7 cellular contexts compared by ENCODE assay signal in the genomic region with DNA sequence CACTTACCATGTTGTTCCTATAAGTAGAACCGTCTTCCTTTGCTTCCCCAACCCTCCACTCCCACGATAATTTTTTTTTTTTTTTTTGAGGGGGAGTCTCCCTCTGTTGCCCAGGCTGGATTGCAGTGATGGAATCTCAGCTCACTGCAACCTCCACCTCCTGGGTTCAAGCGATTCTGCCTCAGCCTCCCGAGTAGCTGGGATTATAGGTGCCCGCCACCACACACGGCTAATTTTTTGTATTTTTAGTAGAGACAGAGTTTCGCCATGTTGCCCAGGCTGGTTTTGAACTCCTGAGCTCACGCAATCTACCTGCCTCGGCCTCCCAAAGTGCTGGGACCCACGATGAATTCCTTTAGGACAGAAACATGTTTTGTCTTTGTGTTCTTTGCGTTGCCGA. TPM values are rescaled to one million over a fixed set of nuclear protein-coding genes. Genes with fewer than 3 reads are reported as not detected.
DNase-seq lines count a peak whose midpoint lies in the region; ATAC-seq lines count a peak whose summit lies in the region.
"Not testable (repeated sequence)": the region's sequence is repeated elsewhere in the genome, so short reads cannot be mapped to it uniquely, and the experiment has no call there.

No MANE protein-coding gene starts in this region.

- not testable (repeated sequence) for H3K27me3 Mint-ChIP-seq in CD4-positive, CD25-positive, alpha-beta regulatory T cell; T-helper 17 cell; activated CD4-positive, alpha-beta T cell treated with anti-CD3 and anti-CD28 coated beads, Interleukin-2, amount 10 ng/mL, durations not matched to agents 7 days and 5 days; activated T-helper 17 cell treated with anti-CD3 and anti-CD28 coated beads, Interleukin-2, amount 50 U/mL, for 72 hours; activated naive CD8-positive, alpha-beta T cell treated with anti-CD3 and anti-CD28 coated beads, Interleukin-2, amount 10 ng/mL, durations not matched to agents 7 days and 5 days; memory B cell

- H3K27me3 ChIP-seq in CD4-positive, CD25-positive, alpha-beta regulatory T cell (ENCODE audit: control insufficient read depth, insufficient read depth, low read length) = not testable (repeated sequence)

- not testable (repeated sequence) for H3K36me3 ChIP-seq in CD4-positive, CD25-positive, alpha-beta regulatory T cell (ENCODE audit: control insufficient read depth, insufficient read depth, low read length)

- not testable (repeated sequence) for ATAC-seq in CD4-positive, CD25-positive, alpha-beta regulatory T cell (ENCODE audit: low read depth in 2 of 2); T-helper 17 cell; activated T-helper 17 cell treated with anti-CD3 and anti-CD28 coated beads, Interleukin-2, amount 50 U/mL, for 72 hours (replicated peaks); activated naive CD8-positive, alpha-beta T cell treated with anti-CD3 and anti-CD28 coated beads, Interleukin-2, amount 10 ng/mL, durations not matched to agents 7 days and 5 days (ENCODE audit: low read depth); memory B cell (ENCODE audit: low read depth); stimulated activated effector memory CD8-positive, alpha-beta T cell treated with anti-CD3 and anti-CD28 coated beads, Interleukin-12 subunit alpha, Interleukin-12 subunit beta, amount 100 ng/mL, for 72 hours

- not testable (repeated sequence) for DNase-seq in CD4-positive, CD25-positive, alpha-beta regulatory T cell; T-helper 17 cell; activated CD4-positive, alpha-beta T cell treated with anti-CD3 and anti-CD28 coated beads, Interleukin-2, amount 10 ng/mL, durations not matched to agents 7 days and 5 days; activated naive CD8-positive, alpha-beta T cell treated with anti-CD3 and anti-CD28 coated beads, Interleukin-2, amount 10 ng/mL, durations not matched to agents 7 days and 5 days; memory B cell (ENCODE audit: low spot score in 2 of 2); stimulated activated effector memory CD8-positive, alpha-beta T cell treated with anti-CD3 and anti-CD28 coated beads, Interleukin-12 subunit alpha, Interleukin-12 subunit beta, amount 100 ng/mL, for 72 hours (ENCODE audit: low spot score in 2 of 2)

- H3K27ac Mint-ChIP-seq in CD4-positive, CD25-positive, alpha-beta regulatory T cell = peak overlapping the region; percentile 56 to 77 (median 61)
- H3K27ac Mint-ChIP-seq in T-helper 17 cell (peak overlapping the region; percentile 72), memory B cell (peak overlapping the region; percentile 78)
- peak overlapping the region; percentile 70 for H3K27ac Mint-ChIP-seq in activated CD4-positive, alpha-beta T cell treated with anti-CD3 and anti-CD28 coated beads, Interleukin-2, amount 10 ng/mL, durations not matched to agents 7 days and 5 days
- peak overlapping the region; percentile 7 for H3K27ac Mint-ChIP-seq in activated T-helper 17 cell treated with anti-CD3 and anti-CD28 coated beads, Interleukin-2, amount 50 U/mL, for 72 hours
- peak overlapping the region; percentile 44 for H3K27ac Mint-ChIP-seq in activated naive CD8-positive, alpha-beta T cell treated with anti-CD3 and anti-CD28 coated beads, Interleukin-2, amount 10 ng/mL, durations not matched to agents 7 days and 5 days
- peak overlapping the region; percentile 52 for H3K27ac Mint-ChIP-seq in stimulated activated effector memory CD8-positive, alpha-beta T cell treated with anti-CD3 and anti-CD28 coated beads, Interleukin-12 subunit alpha, Interleukin-12 subunit beta, amount 100 ng/mL, for 72 hours

- CTCF ChIA-PET in activated CD4-positive, alpha-beta T cell treated with anti-CD3 and anti-CD28 coated beads, Interleukin-2, amount 10 ng/mL, durations not matched to agents 7 days and 5 days (lab: Charles Lee) = interaction anchor here (2.8 kb wide), 1 partner anchor 16 kb away, joined by 15 read pairs; no protein-coding TSS in a partner anchor

- H3K4me3 ChIP-seq in CD4-positive, CD25-positive, alpha-beta regulatory T cell (ENCODE audit: low read depth, low read length) = not testable (repeated sequence)

- peaks cover 24% of the 10 kb centered on the region for H3K36me3 Mint-ChIP-seq in CD4-positive, CD25-positive, alpha-beta regulatory T cell
- peaks cover 17% of the 10 kb centered on the region for H3K36me3 Mint-ChIP-seq in T-helper 17 cell (ENCODE audit: low read depth)
- peaks cover 34% of the 10 kb centered on the region for H3K36me3 Mint-ChIP-seq in activated CD4-positive, alpha-beta T cell treated with anti-CD3 and anti-CD28 coated beads, Interleukin-2, amount 10 ng/mL, durations not matched to agents 7 days and 5 days (ENCODE audit: low read depth)
- peaks cover 83% of the 10 kb centered on the region for H3K36me3 Mint-ChIP-seq in activated T-helper 17 cell treated with anti-CD3 and anti-CD28 coated beads, Interleukin-2, amount 50 U/mL, for 72 hours (ENCODE audit: low read depth)
- H3K36me3 Mint-ChIP-seq in activated naive CD8-positive, alpha-beta T cell treated with anti-CD3 and anti-CD28 coated beads, Interleukin-2, amount 10 ng/mL, durations not matched to agents 7 days and 5 days = peaks cover 27% of the 10 kb centered on the region
- H3K36me3 Mint-ChIP-seq in memory B cell = peaks cover 16% of the 10 kb centered on the region
- peaks cover 45% of the 10 kb centered on the region for H3K36me3 Mint-ChIP-seq in stimulated activated effector memory CD8-positive, alpha-beta T cell treated with anti-CD3 and anti-CD28 coated beads, Interleukin-12 subunit alpha, Interleukin-12 subunit beta, amount 100 ng/mL, for 72 hours

- not testable (repeated sequence) for H3K9me3 Mint-ChIP-seq in CD4-positive, CD25-positive, alpha-beta regulatory T cell; activated CD4-positive, alpha-beta T cell treated with anti-CD3 and anti-CD28 coated beads, Interleukin-2, amount 10 ng/mL, durations not matched to agents 7 days and 5 days; activated T-helper 17 cell treated with anti-CD3 and anti-CD28 coated beads, Interleukin-2, amount 50 U/mL, for 72 hours; activated naive CD8-positive, alpha-beta T cell treated with anti-CD3 and anti-CD28 coated beads, Interleukin-2, amount 10 ng/mL, durations not matched to agents 7 days and 5 days; memory B cell; stimulated activated effector memory CD8-positive, alpha-beta T cell treated with anti-CD3 and anti-CD28 coated beads, Interleukin-12 subunit alpha, Interleukin-12 subunit beta, amount 100 ng/mL, for 72 hours

- POLR2A ChIA-PET in activated CD4-positive, alpha-beta T cell treated with anti-CD3 and anti-CD28 coated beads, Interleukin-2, amount 10 ng/mL, durations not matched to agents 7 days and 5 days (lab: Charles Lee) = not testable (repeated sequence)
- POLR2A ChIA-PET in activated naive CD8-positive, alpha-beta T cell treated with anti-CD3 and anti-CD28 coated beads, Interleukin-2, amount 10 ng/mL, durations not matched to agents 7 days and 5 days (lab: Charles Lee) = interaction anchor here (0.7 kb wide), 1 partner anchor 123 kb away, joined by 3 read pairs; no protein-coding TSS in a partner anchor

- H3K9me3 ChIP-seq in CD4-positive, CD25-positive, alpha-beta regulatory T cell (ENCODE audit: control insufficient read depth in 2 of 2, low read length in 2 of 2); T-helper 17 cell (ENCODE audit: control insufficient read depth, low read length, poor library complexity, severe bottlenecking): not testable (repeated sequence)

- not testable (repeated sequence) for H3K27ac ChIP-seq in CD4-positive, CD25-positive, alpha-beta regulatory T cell (ENCODE audit: insufficient read depth, low read length, poor library complexity, severe bottlenecking)

- H3K4me1 ChIP-seq in CD4-positive, CD25-positive, alpha-beta regulatory T cell (ENCODE audit: control insufficient read depth, insufficient read depth, low read length, poor library complexity, severe bottlenecking) = peaks cover 78% of the 10 kb centered on the region

- peaks cover 48 to 93% (median 81%) of the 10 kb centered on the region in 4 donors for H3K4me1 Mint-ChIP-seq in CD4-positive, CD25-positive, alpha-beta regulatory T cell
- H3K4me1 Mint-ChIP-seq in T-helper 17 cell = peaks cover 75% of the 10 kb centered on the region
- peaks cover 82% of the 10 kb centered on the region for H3K4me1 Mint-ChIP-seq in activated CD4-positive, alpha-beta T cell treated with anti-CD3 and anti-CD28 coated beads, Interleukin-2, amount 10 ng/mL, durations not matched to agents 7 days and 5 days
- peaks cover 70% of the 10 kb centered on the region for H3K4me1 Mint-ChIP-seq in activated T-helper 17 cell treated with anti-CD3 and anti-CD28 coated beads, Interleukin-2, amount 50 U/mL, for 72 hours
- peaks cover 69% of the 10 kb centered on the region for H3K4me1 Mint-ChIP-seq in activated naive CD8-positive, alpha-beta T cell treated with anti-CD3 and anti-CD28 coated beads, Interleukin-2, amount 10 ng/mL, durations not matched to agents 7 days and 5 days
- H3K4me1 Mint-ChIP-seq in memory B cell = peaks cover 54% of the 10 kb centered on the region
- H3K4me1 Mint-ChIP-seq in stimulated activated effector memory CD8-positive, alpha-beta T cell treated with anti-CD3 and anti-CD28 coated beads, Interleukin-12 subunit alpha, Interleukin-12 subunit beta, amount 100 ng/mL, for 72 hours = peaks cover 82% of the 10 kb centered on the region

- H3K4me3 Mint-ChIP-seq in CD4-positive, CD25-positive, alpha-beta regulatory T cell = peak overlapping the region in 3 of 4 donors; percentile 2 to 81 (median 42)
- peak overlapping the region; percentile 74 for H3K4me3 Mint-ChIP-seq in T-helper 17 cell
- H3K4me3 Mint-ChIP-seq in activated CD4-positive, alpha-beta T cell treated with anti-CD3 and anti-CD28 coated beads, Interleukin-2, amount 10 ng/mL, durations not matched to agents 7 days and 5 days; memory B cell; stimulated activated effector memory CD8-positive, alpha-beta T cell treated with anti-CD3 and anti-CD28 coated beads, Interleukin-12 subunit alpha, Interleukin-12 subunit beta, amount 100 ng/mL, for 72 hours: not testable (repeated sequence)
- H3K4me3 Mint-ChIP-seq in activated T-helper 17 cell treated with anti-CD3 and anti-CD28 coated beads, Interleukin-2, amount 50 U/mL, for 72 hours = peak overlapping the region; percentile 83
- H3K4me3 Mint-ChIP-seq in activated naive CD8-positive, alpha-beta T cell treated with anti-CD3 and anti-CD28 coated beads, Interleukin-2, amount 10 ng/mL, durations not matched to agents 7 days and 5 days = peak overlapping the region; percentile 6

RNA-seq across cellular contexts. Expression of a gene that starts 19.4 kb away (rescaled TPM):
- 114 TPM for total RNA-seq in CD4-positive, CD25-positive, alpha-beta regulatory T cell
- polyA plus RNA-seq in CD4-positive, CD25-positive, alpha-beta regulatory T cell = 10 to 100 TPM; 67.4 to 82.4 (median 74.4) TPM
- 100 to 1,000 TPM in 1 of 2 donors, 10 to 100 TPM in 1; 78.1 to 108 TPM for total RNA-seq in T-helper 17 cell
- 100 to 1,000 TPM; 115 to 150 TPM for total RNA-seq in activated CD4-positive, alpha-beta T cell treated with anti-CD3 and anti-CD28 coated beads, Interleukin-2, amount 10 ng/mL, durations not matched to agents 7 days and 5 days
- 100 to 1,000 TPM in 1 of 2 donors, 10 to 100 TPM in 1; 68.1 to 185 TPM for total RNA-seq in activated T-helper 17 cell treated with anti-CD3 and anti-CD28 coated beads, Interleukin-2, amount 50 U/mL, for 72 hours
- total RNA-seq in activated naive CD8-positive, alpha-beta T cell treated with anti-CD3 and anti-CD28 coated beads, Interleukin-2, amount 10 ng/mL, durations not matched to agents 7 days and 5 days = 100 to 1,000 TPM; 111 TPM

RNA-seq across cellular contexts. Expression of a gene that starts 51.5 kb away (rescaled TPM):
- 94.0 TPM for total RNA-seq in CD4-positive, CD25-positive, alpha-beta regulatory T cell
- 100 to 1,000 TPM; 264 to 422 (median 337) TPM for polyA plus RNA-seq in CD4-positive, CD25-positive, alpha-beta regulatory T cell
- 10 to 100 TPM; 49.8 to 64.2 TPM for total RNA-seq in T-helper 17 cell
- total RNA-seq in activated CD4-positive, alpha-beta T cell treated with anti-CD3 and anti-CD28 coated beads, Interleukin-2, amount 10 ng/mL, durations not matched to agents 7 days and 5 days = 100 to 1,000 TPM; 219 to 226 TPM
- total RNA-seq in activated T-helper 17 cell treated with anti-CD3 and anti-CD28 coated beads, Interleukin-2, amount 50 U/mL, for 72 hours = 100 to 1,000 TPM; 187 to 240 TPM
- 100 to 1,000 TPM; 177 to 179 TPM for total RNA-seq in activated naive CD8-positive, alpha-beta T cell treated with anti-CD3 and anti-CD28 coated beads, Interleukin-2, amount 10 ng/mL, durations not matched to agents 7 days and 5 days

Comparison
In these comparisons a context has a peak if more than half of its experiments do, and no peak if none do; other contexts are left out.
1. H3K27ac Mint-ChIP-seq: peak in every context shown above with its lines; median percentile 78 in memory B cell; 72 in T-helper 17 cell; 70 in activated CD4-positive, alpha-beta T cell treated with anti-CD3 and anti-CD28 coated beads, Interleukin-2, amount 10 ng/mL, durations not matched to agents 7 days and 5 days; 61 in CD4-positive, CD25-positive, alpha-beta regulatory T cell; 52 in stimulated activated effector memory CD8-positive, alpha-beta T cell treated with anti-CD3 and anti-CD28 coated beads, Interleukin-12 subunit alpha, Interleukin-12 subunit beta, amount 100 ng/mL, for 72 hours; 44 in activated naive CD8-positive, alpha-beta T cell treated with anti-CD3 and anti-CD28 coated beads, Interleukin-2, amount 10 ng/mL, durations not matched to agents 7 days and 5 days; 7 in activated T-helper 17 cell treated with anti-CD3 and anti-CD28 coated beads, Interleukin-2, amount 50 U/mL, for 72 hours.